In genomic region chr2:221254281-221254680, GRCh38 we compare ENCODE assay signal across 20 cellular contexts.
DNase-seq lines count a peak whose midpoint lies in the region; ATAC-seq, FAIRE-seq and TF ChIP-seq lines count a peak whose summit lies in the region.
"Had no signal": no experiment of that assay in that cellular context is flagged by ENCODE, and none has a peak within 500 bp of the region (broad histone marks: within the 10 kb centered on the region; RNA-seq: fewer than 3 reads in every experiment).

No MANE protein-coding gene starts in this region.

- CTCF ChIA-PET in activated CD8-positive, alpha-beta T cell treated with anti-CD3 and anti-CD28 coated beads, Interleukin-2, amount 10 ng/mL, durations not matched to agents 7 days and 5 days (lab: Charles Lee) = no interaction called here

- no peaks in the 10 kb centered on the region for H3K27me3 Mint-ChIP-seq in activated CD8-positive, alpha-beta T cell treated with anti-CD3 and anti-CD28 coated beads, Interleukin-2, amount 10 ng/mL, durations not matched to agents 7 days and 5 days (ENCODE audit: low read depth)
- H3K27me3 Mint-ChIP-seq: activated B cell treated with CpG ODN at 0.5 μM for 24 hours had no signal

- TF ChIP-seq CTCF in RWPE2 (IDR thresholded peaks at IDR 0.05; ENCODE audit: poor library complexity, severe bottlenecking) (no peak), keratinocyte (optimal IDR thresholded peaks at IDR 0.05 in 1 of 3, IDR thresholded peaks at IDR 0.05 in 1 of 3, conservative IDR thresholded peaks at IDR 0.05 in 1 of 3; ENCODE audit: extremely low read depth in 1 of 3, insufficient read depth in 2 of 3, low read length in 3 of 3) (no peak)

- no peak overlapping the region for H3K9ac ChIP-seq in keratinocyte (ENCODE audit: control insufficient read depth, extremely low read depth, insufficient read depth, low read length)

- no peak overlapping the region for H3K27ac ChIP-seq in RWPE2 (ENCODE audit: poor library complexity, severe bottlenecking)
- no peak overlapping the region for H3K27ac ChIP-seq in keratinocyte (ENCODE audit: control insufficient read depth, insufficient read depth, low read length)
- H3K27ac ChIP-seq: RWPE1, uterus had no signal

- H3K9me3 Mint-ChIP-seq in activated CD8-positive, alpha-beta T cell treated with anti-CD3 and anti-CD28 coated beads, Interleukin-2, amount 10 ng/mL, durations not matched to agents 7 days and 5 days (ENCODE audit: insufficient read depth) = no peaks in the 10 kb centered on the region

- H3K36me3 ChIP-seq in H7 (replicated peaks; ENCODE audit: control insufficient read depth, insufficient read depth, low read length) = no peaks in the 10 kb centered on the region
- no peaks in the 10 kb centered on the region for H3K36me3 ChIP-seq in RWPE2 (ENCODE audit: low read depth)
- no peaks in the 10 kb centered on the region for H3K36me3 ChIP-seq in keratinocyte (ENCODE audit: control insufficient read depth in 2 of 2, extremely low read depth in 1 of 2, insufficient read depth in 2 of 2, low read length in 2 of 2)
- H3K36me3 ChIP-seq: uterus had no signal

- H3K4me3 ChIP-seq in H7 (ENCODE audit: insufficient read depth, low read depth, low read length) (no peak overlapping the region), RWPE2 (ENCODE audit: severe bottlenecking) (no peak overlapping the region), keratinocyte (ENCODE audit: control insufficient read depth in 2 of 3, extremely low read depth in 1 of 3, insufficient read depth in 2 of 3, low read depth in 1 of 3, low read length in 3 of 3) (no peak overlapping the region)
- H3K4me3 ChIP-seq: mucosa of descending colon, uterus had no signal

- no peaks in the 10 kb centered on the region for H3K79me2 ChIP-seq in keratinocyte (ENCODE audit: control insufficient read depth, insufficient read depth, low read length)

- H3K4me1 ChIP-seq in RWPE2 (ENCODE audit: insufficient read depth, poor library complexity, severe bottlenecking) (no peaks in the 10 kb centered on the region), keratinocyte (ENCODE audit: control insufficient read depth, extremely low read depth, insufficient read depth, low read length) (peaks cover 2% of the 10 kb centered on the region)
- H3K4me1 ChIP-seq: uterus had no signal

- no peak overlapping the region for H3K4me2 ChIP-seq in keratinocyte (ENCODE audit: control insufficient read depth, extremely low read depth, insufficient read depth, low read depth, low read length)

- dilution Hi-C loops in keratinocyte (cut with MboI; ENCODE audit: extremely low pct_ligation_motif_present, low sequenced_read_pairs) = no loop called here

- no peak overlapping the region for H3K27ac Mint-ChIP-seq in activated CD8-positive, alpha-beta T cell treated with anti-CD3 and anti-CD28 coated beads, Interleukin-2, amount 10 ng/mL, durations not matched to agents 7 days and 5 days
- H3K27ac Mint-ChIP-seq: activated B cell treated with CpG ODN at 0.5 μM for 24 hours; CD4-positive, alpha-beta memory T cell; T-cell had no signal

- H3K27me3 ChIP-seq in H7 (ENCODE audit: control insufficient read depth, insufficient read depth, low read length) = no peaks in the 10 kb centered on the region
- no peaks in the 10 kb centered on the region for H3K27me3 ChIP-seq in RWPE2 (ENCODE audit: insufficient read depth, poor library complexity, severe bottlenecking)
- no peaks in the 10 kb centered on the region for H3K27me3 ChIP-seq in keratinocyte (ENCODE audit: control insufficient read depth, extremely low read depth, insufficient read depth, low read length)
- H3K27me3 ChIP-seq: uterus had no signal

- peak overlapping the region; percentile 12 for H2AFZ ChIP-seq in keratinocyte (ENCODE audit: control insufficient read depth, low read length)

- ATAC-seq in RWPE2 (ENCODE audit: low read depth) = 0 out of 3 replicates have a peak, but pooled peaks have one; percentile 19
- ATAC-seq in activated CD8-positive, alpha-beta T cell treated with anti-CD3 and anti-CD28 coated beads, Interleukin-2, amount 10 ng/mL, durations not matched to agents 7 days and 5 days = no peak
- ATAC-seq: left cardiac atrium, mucosa of descending colon, sciatic nerve, T-cell had no signal

- no peak for FAIRE-seq in keratinocyte (lab: Jason Lieb, UNC)

- H3K36me3 Mint-ChIP-seq in activated CD8-positive, alpha-beta T cell treated with anti-CD3 and anti-CD28 coated beads, Interleukin-2, amount 10 ng/mL, durations not matched to agents 7 days and 5 days (ENCODE audit: low read depth) = no peaks in the 10 kb centered on the region
- H3K36me3 Mint-ChIP-seq: CD4-positive, alpha-beta memory T cell; T-cell had no signal

- H3K4me3 Mint-ChIP-seq in activated CD8-positive, alpha-beta T cell treated with anti-CD3 and anti-CD28 coated beads, Interleukin-2, amount 10 ng/mL, durations not matched to agents 7 days and 5 days = no peak overlapping the region
- H3K4me3 Mint-ChIP-seq: activated B cell treated with CpG ODN at 0.5 μM for 24 hours; CD4-positive, alpha-beta memory T cell; T-cell had no signal

- H3K9me3 ChIP-seq in RWPE2 (ENCODE audit: severe bottlenecking) = no peaks in the 10 kb centered on the region
- H3K9me3 ChIP-seq in keratinocyte (ENCODE audit: control insufficient read depth, low read depth, low read length) = no peaks in the 10 kb centered on the region
- H3K9me3 ChIP-seq: mucosa of descending colon, uterus had no signal

- no peaks in the 10 kb centered on the region for H3K4me1 Mint-ChIP-seq in activated CD8-positive, alpha-beta T cell treated with anti-CD3 and anti-CD28 coated beads, Interleukin-2, amount 10 ng/mL, durations not matched to agents 7 days and 5 days (ENCODE audit: low read depth)
- H3K4me1 Mint-ChIP-seq: activated B cell treated with CpG ODN at 0.5 μM for 24 hours; CD4-positive, alpha-beta memory T cell; T-cell had no signal

- H3K9me1 ChIP-seq in keratinocyte (ENCODE audit: control insufficient read depth, extremely low read depth, insufficient read depth, low read length) = no peaks in the 10 kb centered on the region

- DNase-seq in DMS 273 treated with DMSO at 0.1 percent for 48 hours (lab: John Stamatoyannopoulos, UW) (peak; percentile 40), H7 (peak; percentile 5), RWPE2 (ENCODE audit: low spot score) (no peak), keratinocyte (ENCODE audit: low read depth, low spot score) (no peak), NOMO-1 treated with dmso at 0.1 percent for 144 hours (lab: John Stamatoyannopoulos, UW; ENCODE audit: unreplicated experiment) (no peak), MV-4-11 (lab: John Stamatoyannopoulos, UW) (no peak), NCI-H1436 (lab: John Stamatoyannopoulos, UW) (no peak)
- no peak for DNase-seq in activated CD8-positive, alpha-beta T cell treated with anti-CD3 and anti-CD28 coated beads, Interleukin-2, amount 10 ng/mL, durations not matched to agents 7 days and 5 days
- DNase-seq: activated B cell treated with CpG ODN at 0.5 μM for 24 hours; amniotic stem cell; CD4-positive, alpha-beta memory T cell; hippocampal formation; left cardiac atrium; mucosa of descending colon; NK-92 treated with Interleukin-12 subunit alpha and Interleukin-12 subunit beta, amount 100 ng/mL, for 24 hours; stimulated activated CD4-positive, alpha-beta T cell treated with anti-CD3 and anti-CD28 coated beads, Interleukin-2, amount 100 ng/mL, for 24 hours; T-cell; uterus had no signal

- H4K20me1 ChIP-seq in keratinocyte (ENCODE audit: control insufficient read depth, extremely low read depth, insufficient read depth, low read length) = no peaks in the 10 kb centered on the region

- POLR2A ChIA-PET in activated CD8-positive, alpha-beta T cell treated with anti-CD3 and anti-CD28 coated beads, Interleukin-2, amount 10 ng/mL, durations not matched to agents 7 days and 5 days (lab: Charles Lee) = no interaction called here

Comparison
In these comparisons a context has a peak if more than half of its experiments do, and no peak if none do; other contexts are left out.
1. DNase-seq: peak in DMS 273 treated with DMSO at 0.1 percent for 48 hours (single experiment) and H7 (single experiment); none in RWPE2 (single experiment), keratinocyte (single experiment), NOMO-1 treated with dmso at 0.1 percent for 144 hours (single experiment), activated CD8-positive, alpha-beta T cell treated with anti-CD3 and anti-CD28 coated beads, Interleukin-2, amount 10 ng/mL, durations not matched to agents 7 days and 5 days (single experiment), MV-4-11 (single experiment) and NCI-H1436 (single experiment).